ENCODE assay signal across 8 cellular contexts in the genomic region with DNA sequence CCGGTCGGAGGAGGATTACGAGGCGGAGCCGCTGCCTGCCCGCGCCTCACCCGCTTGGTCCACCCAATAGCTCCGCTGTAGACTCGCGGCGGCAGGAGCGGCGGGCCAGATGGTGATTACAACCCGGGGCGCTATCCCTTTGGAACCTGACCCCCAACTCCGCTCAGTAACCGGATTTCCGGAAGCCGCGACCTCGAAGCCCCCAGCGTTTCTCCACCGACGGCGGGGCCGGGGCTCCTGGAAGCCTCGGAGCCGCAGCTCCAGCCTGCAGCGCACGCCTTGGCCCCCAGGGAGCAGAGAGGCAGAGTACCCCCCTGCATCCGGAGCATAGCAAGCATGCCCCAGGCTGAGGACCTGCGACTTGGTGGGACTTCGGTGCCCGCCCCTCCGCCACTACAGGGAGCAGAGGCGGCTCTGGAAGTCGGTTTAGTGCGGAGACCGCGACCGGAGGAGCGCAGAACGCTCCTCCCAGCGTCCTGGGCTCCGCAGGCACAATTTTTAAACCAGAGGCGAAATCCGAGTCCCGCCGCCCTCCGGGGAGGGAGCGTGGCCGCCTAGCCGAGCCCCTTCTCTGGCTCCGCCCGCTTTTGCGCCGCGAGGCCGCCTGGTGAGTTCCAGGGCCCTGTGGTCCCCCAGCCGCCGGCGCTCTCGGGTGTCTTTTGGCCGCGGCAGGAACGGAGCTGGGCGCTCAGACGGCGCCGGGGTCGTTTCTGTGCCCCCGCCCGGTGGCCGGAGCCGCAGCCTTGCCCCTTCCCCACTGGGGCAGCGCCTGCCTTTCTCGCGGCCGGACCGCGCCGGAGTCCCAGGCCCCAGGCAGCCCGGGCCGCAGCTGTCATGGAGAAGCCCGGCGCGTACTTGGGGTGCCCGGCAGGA. TPM values are rescaled to one million over a fixed set of nuclear protein-coding genes. Genes with fewer than 3 reads are reported as not detected.
A peak's percentile ranks its signal among the peaks of the same experiment; 100 is the strongest.
DNase-seq lines count a peak whose midpoint lies in the region; ATAC-seq, FAIRE-seq and TF ChIP-seq lines count a peak whose summit lies in the region.

No MANE protein-coding gene starts in this region.

- TF ChIP-seq POLR2A in ovary (IDR thresholded peaks at IDR 0.05) = no peak

- no peaks in the 10 kb centered on the region for H4K20me1 ChIP-seq in BLaER1

- H3K4me1 ChIP-seq in BLaER1 (peaks cover 20% of the 10 kb centered on the region), ovary (ENCODE audit: insufficient read depth) (peaks cover 8% of the 10 kb centered on the region)

- H3K4me1 Mint-ChIP-seq in activated T-helper 1 cell treated with anti-CD3 and anti-CD28 coated beads, Interleukin-12 subunit alpha, Interleukin-12 subunit beta, Interleukin-2, Interleukin-4 antibody, amounts not matched to agents 30 ng/mL and 10 ng/mL and 1 ng/mL, durations not matched to agents 14 hours and 24 hours and 36 hours (ENCODE audit: low read depth) = peaks cover 5% of the 10 kb centered on the region

- no peak for TF ChIP-seq EP300 in ovary (IDR thresholded peaks at IDR 0.05)

- FAIRE-seq in frontal cortex (lab: Jason Lieb, UNC) = no peak

- H3K27ac Mint-ChIP-seq in activated T-helper 1 cell treated with anti-CD3 and anti-CD28 coated beads, Interleukin-12 subunit alpha, Interleukin-12 subunit beta, Interleukin-2, Interleukin-4 antibody, amounts not matched to agents 30 ng/mL and 10 ng/mL and 1 ng/mL, durations not matched to agents 14 hours and 24 hours and 36 hours = no peak overlapping the region

- no peaks in the 10 kb centered on the region for H3K36me3 Mint-ChIP-seq in activated T-helper 1 cell treated with anti-CD3 and anti-CD28 coated beads, Interleukin-12 subunit alpha, Interleukin-12 subunit beta, Interleukin-2, Interleukin-4 antibody, amounts not matched to agents 30 ng/mL and 10 ng/mL and 1 ng/mL, durations not matched to agents 14 hours and 24 hours and 36 hours (ENCODE audit: low read depth)

- ATAC-seq in HG03432 (IDR thresholded peaks at IDR 0.05; ENCODE audit: unreplicated experiment) = peak; percentile 45
- ATAC-seq in GM21447 (IDR thresholded peaks at IDR 0.05; ENCODE audit: unreplicated experiment) = no peak
- no peak for ATAC-seq in HG02840 (IDR thresholded peaks at IDR 0.05; ENCODE audit: low FRiP score, unreplicated experiment)

- peak overlapping the region; percentile 59 for H3K9ac ChIP-seq in BLaER1

- peaks cover 40% of the 10 kb centered on the region for H3K27me3 ChIP-seq in BLaER1
- no peaks in the 10 kb centered on the region for H3K27me3 ChIP-seq in ovary

- H3K9me3 ChIP-seq in BLaER1 (no peaks in the 10 kb centered on the region), ovary (no peaks in the 10 kb centered on the region)

- TF ChIP-seq CTCF in ovary (IDR thresholded peaks at IDR 0.05) = no peak

- H3K4me3 ChIP-seq in BLaER1 (peak overlapping the region; percentile 75), ovary (peak overlapping the region; percentile 54)

- peaks cover 54% of the 10 kb centered on the region for H3K27me3 Mint-ChIP-seq in activated T-helper 1 cell treated with anti-CD3 and anti-CD28 coated beads, Interleukin-12 subunit alpha, Interleukin-12 subunit beta, Interleukin-2, Interleukin-4 antibody, amounts not matched to agents 30 ng/mL and 10 ng/mL and 1 ng/mL, durations not matched to agents 14 hours and 24 hours and 36 hours (ENCODE audit: insufficient read depth)

- peak overlapping the region; percentile 60 for H3K4me3 Mint-ChIP-seq in activated T-helper 1 cell treated with anti-CD3 and anti-CD28 coated beads, Interleukin-12 subunit alpha, Interleukin-12 subunit beta, Interleukin-2, Interleukin-4 antibody, amounts not matched to agents 30 ng/mL and 10 ng/mL and 1 ng/mL, durations not matched to agents 14 hours and 24 hours and 36 hours

- peak overlapping the region; percentile 43 for H3K27ac ChIP-seq in BLaER1
- H3K27ac ChIP-seq in ovary = no peak overlapping the region

- DNase-seq in activated T-helper 1 cell treated with anti-CD3 and anti-CD28 coated beads, Interleukin-12 subunit alpha, Interleukin-12 subunit beta, Interleukin-2, Interleukin-4 antibody, amounts not matched to agents 30 ng/mL and 10 ng/mL and 1 ng/mL, durations not matched to agents 14 hours and 24 hours and 36 hours (ENCODE audit: low spot score) = no peak
- DNase-seq in frontal cortex (ENCODE audit: low spot score in 2 of 2) = peak; percentile 37 to 51
- peak in 3 of 5 donors; percentile 21 to 58 (median 36) for DNase-seq in ovary
- no peak for DNase-seq in LoVo (ENCODE audit: low spot score)

- H3K36me3 ChIP-seq in BLaER1 (no peaks in the 10 kb centered on the region), ovary (no peaks in the 10 kb centered on the region)

- intact Hi-C loops in activated T-helper 1 cell treated with anti-CD3 and anti-CD28 coated beads, Interleukin-12 subunit alpha, Interleukin-12 subunit beta, Interleukin-2, Interleukin-4 antibody, amounts not matched to agents 30 ng/mL and 10 ng/mL and 1 ng/mL, durations not matched to agents 14 hours and 24 hours and 36 hours (cut with micrococcal nuclease) = loop anchor here (10.0 kb wide), 1 partner anchor 200 kb away; no protein-coding TSS in a partner anchor
- intact Hi-C loops in ovary (cut with DNase I) = loop anchor here in 2 of 4 donors (5.0 to 10.0 kb wide), 2 partner anchors 350 to 353 kb away; no protein-coding TSS in a partner anchor

- WGBS in ovary, 3 donors = 1 to 2% (median 1%) methylated on average over 45 to 89 of the region's 89 CpGs

- H3K4me2 ChIP-seq in BLaER1 = peak overlapping the region; percentile 99

- peaks cover 3% of the 10 kb centered on the region for H3K9me3 Mint-ChIP-seq in activated T-helper 1 cell treated with anti-CD3 and anti-CD28 coated beads, Interleukin-12 subunit alpha, Interleukin-12 subunit beta, Interleukin-2, Interleukin-4 antibody, amounts not matched to agents 30 ng/mL and 10 ng/mL and 1 ng/mL, durations not matched to agents 14 hours and 24 hours and 36 hours

RNA-seq across cellular contexts. Expression of a gene that starts 28.2 kb away (rescaled TPM):
- 35.6 and 36.5 TPM in 2 replicates for total RNA-seq in activated T-helper 1 cell treated with anti-CD3 and anti-CD28 coated beads, Interleukin-12 subunit alpha, Interleukin-12 subunit beta, Interleukin-2, Interleukin-4 antibody, amounts not matched to agents 30 ng/mL and 10 ng/mL and 1 ng/mL, durations not matched to agents 14 hours and 24 hours and 36 hours
- total RNA-seq in frontal cortex (12.6 TPM), ovary (10 to 100 TPM; 10.0 to 16.0 (median 14.1) TPM)
- 10 to 100 TPM in 1 of 2 donors, 1 to 10 TPM in 1; 8.4 to 13.3 TPM for polyA plus RNA-seq in ovary

Comparison
In these comparisons a context has a peak if more than half of its experiments do, and no peak if none do; other contexts are left out.
1. DNase-seq: peak in frontal cortex (2 of 2) and ovary (3 of 5); none in activated T-helper 1 cell treated with anti-CD3 and anti-CD28 coated beads, Interleukin-12 subunit alpha, Interleukin-12 subunit beta, Interleukin-2, Interleukin-4 antibody, amounts not matched to agents 30 ng/mL and 10 ng/mL and 1 ng/mL, durations not matched to agents 14 hours and 24 hours and 36 hours (single experiment) and LoVo (single experiment).